Comparison of ENCODE assay signal across 9 cellular contexts in genomic region chr7:40329601-40330153, GRCh38.
DNase-seq lines count a peak whose midpoint lies in the region; ATAC-seq, FAIRE-seq and TF ChIP-seq lines count a peak whose summit lies in the region.
"Had no signal": no experiment of that assay in that cellular context is flagged by ENCODE, and none has a peak within 500 bp of the region (broad histone marks: within the 10 kb centered on the region; RNA-seq: fewer than 3 reads in every experiment).

No MANE protein-coding gene starts in this region.

- ATAC-seq in HG03025 (IDR thresholded peaks at IDR 0.05; ENCODE audit: low FRiP score, unreplicated experiment) (peak; percentile 47), left colon (peak; percentile 77), GM18520 (IDR thresholded peaks at IDR 0.05; ENCODE audit: unreplicated experiment) (no peak)

- no peak for FAIRE-seq in bronchial epithelial cell (lab: Jason Lieb, UNC)

- H3K4me3 ChIP-seq in bronchial epithelial cell (ENCODE audit: low read depth, low read length) = no peak overlapping the region
- H3K4me3 ChIP-seq: BLaER1 treated with 17β-estradiol and CSF1 and Interleukin-3, amounts not matched to agents 10 nM and 100 nM had no signal

- TF ChIP-seq CTCF in bronchial epithelial cell (IDR thresholded peaks at IDR 0.05; ENCODE audit: insufficient read depth, low read length, severe bottlenecking) = peak; percentile 51

- intact Hi-C loops in left colon (cut with DNase I, micrococcal nuclease) = loop anchor here in 1 of 2 donors (10.0 kb wide), 2 partner anchors 275 to 1365 kb away; no protein-coding TSS in a partner anchor

- no peaks in the 10 kb centered on the region for H3K36me3 ChIP-seq in bronchial epithelial cell (ENCODE audit: control insufficient read depth, insufficient read depth, low read length)
- H3K36me3 ChIP-seq: BLaER1 treated with 17β-estradiol and CSF1 and Interleukin-3, amounts not matched to agents 10 nM and 100 nM had no signal

- DNase-seq in NCI-H1436 (lab: John Stamatoyannopoulos, UW) (peak; percentile 1), NCI-H1436 treated with DMSO at 0.1 percent for 48 hours (lab: John Stamatoyannopoulos, UW) (no peak), NCI-H69 (lab: John Stamatoyannopoulos, UW) (peak; percentile 47), bronchial epithelial cell (ENCODE audit: low read depth) (peak; percentile 66), left colon (no peak)
- no peak for DNase-seq in effector CD8-positive, alpha-beta T cell (lab: John Stamatoyannopoulos, UW)

- H3K27me3 ChIP-seq in bronchial epithelial cell (ENCODE audit: control insufficient read depth, insufficient read depth, low read length) = no peaks in the 10 kb centered on the region
- H3K27me3 ChIP-seq: BLaER1 treated with 17β-estradiol and CSF1 and Interleukin-3, amounts not matched to agents 10 nM and 100 nM had no signal

Comparison
In these comparisons a context has a peak if more than half of its experiments do, and no peak if none do; other contexts are left out.
1. DNase-seq: peak in NCI-H1436 (single experiment), NCI-H69 (single experiment) and bronchial epithelial cell (single experiment); none in NCI-H1436 treated with DMSO at 0.1 percent for 48 hours (single experiment), left colon (0 of 2) and effector CD8-positive, alpha-beta T cell (single experiment).